In the genomic region with DNA sequence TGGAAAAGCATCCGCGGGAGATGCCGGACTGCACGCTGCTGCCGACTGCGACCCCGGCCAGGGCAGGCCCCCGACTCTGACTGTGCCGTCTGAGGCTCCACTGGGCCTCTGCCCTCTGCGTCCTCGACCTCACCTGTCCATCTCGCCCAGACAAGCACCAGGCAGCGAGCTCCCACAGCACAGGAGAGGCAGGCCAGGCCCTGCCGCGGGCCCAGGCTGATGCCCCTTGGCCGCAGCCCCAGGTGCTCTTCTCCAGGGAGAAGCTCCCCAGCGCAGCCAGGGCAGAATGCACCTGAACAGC, we compare ENCODE assay signal across 13 cellular contexts.
"Had no signal": no experiment of that assay in that cellular context is flagged by ENCODE, and none has a peak within 500 bp of the region (broad histone marks: within the 10 kb centered on the region; RNA-seq: fewer than 3 reads in every experiment).

No MANE protein-coding gene starts in this region.

- H3K9me3 Mint-ChIP-seq: activated CD4-positive, alpha-beta T cell treated with anti-CD3 and anti-CD28 coated beads, Interleukin-2, amount 10 ng/mL, durations not matched to agents 24 days and 14 days; naive B cell; T-helper 2 cell treated with Interferon-gamma antibody and Interleukin-4, amounts not matched to agents 5 μg/mL and 100 μg/mL, for 36 hours; type B pancreatic cell had no signal

- H3K27ac Mint-ChIP-seq: activated CD4-positive, alpha-beta T cell treated with anti-CD3 and anti-CD28 coated beads, Interleukin-2, amount 10 ng/mL, durations not matched to agents 24 days and 14 days; T-helper 2 cell treated with Interferon-gamma antibody and Interleukin-4, amounts not matched to agents 5 μg/mL and 100 μg/mL, for 36 hours; type B pancreatic cell had no signal

- DNase-seq: activated CD4-positive, alpha-beta T cell treated with anti-CD3 and anti-CD28 coated beads, Interleukin-2, amount 10 ng/mL, durations not matched to agents 24 days and 14 days; activated CD4-positive, CD25-positive, alpha-beta regulatory T cell; activated CD8-positive, alpha-beta memory T cell treated with anti-CD3 and anti-CD28 coated beads for 24 hours; activated naive CD4-positive, alpha-beta T cell treated with anti-CD3 and anti-CD28 coated beads, Interleukin-2, amount 50 U/mL, for 16 hours; adrenal gland; esophagus squamous epithelium; mammary epithelial cell; naive B cell; stimulated activated CD4-positive, alpha-beta T cell treated with anti-CD3 and anti-CD28 coated beads, Interleukin-2, amount 100 ng/mL, for 48 hours; stimulated activated naive CD4-positive, alpha-beta T cell treated with Interleukin-2 at 50 U/mL for 16 hours had no signal

- H3K4me3 Mint-ChIP-seq: activated CD4-positive, alpha-beta T cell treated with anti-CD3 and anti-CD28 coated beads, Interleukin-2, amount 10 ng/mL, durations not matched to agents 24 days and 14 days; T-helper 2 cell treated with Interferon-gamma antibody and Interleukin-4, amounts not matched to agents 5 μg/mL and 100 μg/mL, for 36 hours; type B pancreatic cell had no signal

- ATAC-seq: left lobe of liver had no signal

- H3K27me3 Mint-ChIP-seq: activated CD4-positive, alpha-beta T cell treated with anti-CD3 and anti-CD28 coated beads, Interleukin-2, amount 10 ng/mL, durations not matched to agents 24 days and 14 days; naive B cell; type B pancreatic cell had no signal
